Comparison of ENCODE assay signal across 12 cellular contexts in the genomic region with DNA sequence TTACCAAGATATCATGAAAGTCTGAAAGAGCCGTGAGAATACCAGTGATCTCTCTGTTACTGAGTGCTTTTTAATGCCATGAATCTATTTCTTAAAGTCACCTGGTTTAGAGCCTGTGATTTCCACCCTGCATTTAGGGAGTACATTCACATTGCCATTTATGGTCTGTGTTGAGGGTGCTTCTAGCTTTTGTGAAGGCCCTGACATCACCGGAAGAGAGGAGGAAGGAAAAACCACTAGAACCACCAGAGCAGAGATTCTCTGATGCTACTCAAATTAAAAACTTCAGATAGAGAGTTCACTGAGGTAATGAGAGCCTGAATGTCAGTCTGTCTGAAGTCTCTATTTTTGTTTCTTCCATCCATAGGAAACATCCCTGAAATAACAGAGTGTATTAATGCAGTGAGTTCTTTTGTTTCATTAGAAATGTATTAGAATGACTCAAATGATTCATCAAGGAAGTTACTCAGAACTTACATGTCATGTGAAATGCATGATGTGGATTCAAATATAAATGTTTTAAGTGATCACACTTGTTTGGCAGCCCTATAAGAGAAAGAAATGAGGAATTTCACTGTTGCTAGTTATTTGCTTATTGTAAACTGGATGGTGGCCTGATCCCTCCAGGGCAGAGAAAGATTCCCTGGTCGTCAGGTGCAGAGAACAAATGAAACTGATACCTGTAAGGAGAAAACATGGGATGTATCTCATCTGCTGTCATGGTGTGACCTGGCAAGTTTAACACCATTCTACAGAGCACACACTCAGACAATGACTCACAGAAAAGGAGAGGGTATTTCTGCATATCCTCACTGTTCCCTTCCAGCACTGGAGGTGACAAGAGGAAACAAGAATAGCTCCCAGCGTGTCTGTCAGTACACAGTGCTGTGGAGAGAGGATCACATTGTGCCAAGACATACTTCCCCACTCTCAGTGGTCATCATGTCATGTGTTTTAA.
DNase-seq lines count a peak whose midpoint lies in the region; ATAC-seq and TF ChIP-seq lines count a peak whose summit lies in the region.
"Had no signal": no experiment of that assay in that cellular context is flagged by ENCODE, and none has a peak within 500 bp of the region (broad histone marks: within the 10 kb centered on the region; RNA-seq: fewer than 3 reads in every experiment).

No MANE protein-coding gene starts in this region.

- H3K4me1 ChIP-seq in RWPE2 (ENCODE audit: insufficient read depth, poor library complexity, severe bottlenecking) (peaks cover 23% of the 10 kb centered on the region), left ventricle myocardium inferior (no peaks in the 10 kb centered on the region)
- H3K4me1 ChIP-seq: parathyroid adenoma had no signal

- H3K9me3 ChIP-seq in RWPE2 (ENCODE audit: severe bottlenecking) (no peaks in the 10 kb centered on the region), left ventricle myocardium inferior (replicated peaks) (no peaks in the 10 kb centered on the region)

- DNase-seq in GM12864 (ENCODE audit: low read depth): peak; percentile 16
- DNase-seq in RWPE2 (ENCODE audit: low spot score): peak; percentile 50
- peak; percentile 7 for DNase-seq in medulla oblongata (ENCODE audit: extremely low spot score)
- DNase-seq in AML-193 (lab: John Stamatoyannopoulos, UW): no peak
- no peak for DNase-seq in left ventricle myocardium inferior
- DNase-seq in 8988T: no peak
- DNase-seq in NCI-H2081 treated with DMSO at 0.1 percent for 48 hours (lab: John Stamatoyannopoulos, UW): no peak
- DNase-seq: COR-L47; stimulated activated CD4-positive, alpha-beta T cell treated with anti-CD3 and anti-CD28 coated beads, Interleukin-2, amount 100 ng/mL, for 48 hours had no signal

- no peak for TF ChIP-seq CTCF in GM12864 (IDR thresholded peaks at IDR 0.05; ENCODE audit: low read depth, low read length, missing control alignments)
- no peak for TF ChIP-seq CTCF in RWPE2 (IDR thresholded peaks at IDR 0.05; ENCODE audit: poor library complexity, severe bottlenecking)
- TF ChIP-seq CTCF in left ventricle myocardium inferior (IDR thresholded peaks at IDR 0.05; ENCODE audit: borderline replicate concordance): no peak

- intact Hi-C loops in left ventricle myocardium inferior (cut with micrococcal nuclease): no loop called here

- no peaks in the 10 kb centered on the region for H3K36me3 ChIP-seq in RWPE2 (ENCODE audit: low read depth)
- no peaks in the 10 kb centered on the region for H3K36me3 ChIP-seq in left ventricle myocardium inferior

- H3K27me3 ChIP-seq in RWPE2 (ENCODE audit: insufficient read depth, poor library complexity, severe bottlenecking) (no peaks in the 10 kb centered on the region), left ventricle myocardium inferior (ENCODE audit: low read depth) (no peaks in the 10 kb centered on the region)

- H3K4me3 ChIP-seq in GM12864 (ENCODE audit: low read depth, low read length) (no peak overlapping the region), RWPE2 (ENCODE audit: severe bottlenecking) (no peak overlapping the region), left ventricle myocardium inferior (no peak overlapping the region)

- H3K27ac ChIP-seq in RWPE2 (ENCODE audit: poor library complexity, severe bottlenecking): peak overlapping the region; percentile 97
- no peak overlapping the region for H3K27ac ChIP-seq in left ventricle myocardium inferior (replicated peaks)
- H3K27ac ChIP-seq: parathyroid adenoma had no signal

- peak; percentile 88 for ATAC-seq in HG02759 (IDR thresholded peaks at IDR 0.05; ENCODE audit: unreplicated experiment)
- ATAC-seq in RWPE2 (ENCODE audit: low read depth): peak; percentile 94
- ATAC-seq: left lobe of liver had no signal

Comparison
In these comparisons a context has a peak if more than half of its experiments do, and no peak if none do; other contexts are left out.
1. DNase-seq: peak in GM12864 (single experiment), RWPE2 (single experiment) and medulla oblongata (single experiment); none in AML-193 (0 of 2), left ventricle myocardium inferior (single experiment), 8988T (single experiment) and NCI-H2081 treated with DMSO at 0.1 percent for 48 hours (single experiment).